10 cellular contexts compared by ENCODE assay signal in the genomic region with DNA sequence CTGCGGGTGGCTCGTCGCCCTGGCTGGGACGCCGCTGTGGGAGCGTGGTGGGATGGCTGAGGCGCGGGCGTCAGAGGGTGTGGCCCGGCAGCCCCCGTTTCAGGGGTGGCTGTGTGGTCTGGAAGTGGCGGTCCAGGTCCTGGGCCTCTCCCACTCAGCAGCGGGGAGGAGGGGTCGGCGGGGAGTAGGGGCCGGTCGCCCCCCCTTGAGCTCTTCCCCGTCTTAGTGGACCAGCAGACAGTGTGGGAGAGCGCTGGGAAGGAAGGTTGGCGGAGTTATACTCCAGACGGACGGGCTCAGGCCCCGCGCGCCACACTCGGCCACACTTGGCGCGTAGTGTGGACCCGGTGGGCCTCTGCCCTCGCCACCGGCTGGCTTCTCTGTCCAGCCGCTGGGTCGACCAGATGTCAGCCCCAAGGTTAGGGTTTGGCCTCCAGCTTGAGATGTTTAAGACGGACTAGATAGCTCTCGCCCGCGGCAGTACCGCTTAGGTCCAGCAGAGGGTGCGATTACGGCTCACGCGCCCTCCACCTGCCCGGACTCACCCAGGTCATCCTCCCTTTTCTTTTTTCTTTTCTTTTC. TPM values are rescaled to one million over a fixed set of nuclear protein-coding genes. Genes with fewer than 3 reads are reported as not detected.
DNase-seq lines count a peak whose midpoint lies in the region; ATAC-seq, FAIRE-seq and TF ChIP-seq lines count a peak whose summit lies in the region.
"Had no signal": no experiment of that assay in that cellular context is flagged by ENCODE, and none has a peak within 500 bp of the region (broad histone marks: within the 10 kb centered on the region; RNA-seq: fewer than 3 reads in every experiment).

No MANE protein-coding gene starts in this region.

- no peak overlapping the region for H2AFZ ChIP-seq in H1 (ENCODE audit: low read length)
- H2AFZ ChIP-seq in osteoblast (ENCODE audit: low read length) = peak overlapping the region; percentile 51

- no peak overlapping the region for H3K4me3 Mint-ChIP-seq in activated CD4-positive, alpha-beta T cell treated with anti-CD3 and anti-CD28 coated beads, Interleukin-2, amount 10 ng/mL, durations not matched to agents 24 days and 14 days
- H3K4me3 Mint-ChIP-seq: activated B cell treated with CpG ODN at 0.5 μM for 24 hours had no signal

- peaks cover 1% of the 10 kb centered on the region for H3K36me3 Mint-ChIP-seq in activated CD4-positive, alpha-beta T cell treated with anti-CD3 and anti-CD28 coated beads, Interleukin-2, amount 10 ng/mL, durations not matched to agents 24 days and 14 days (ENCODE audit: low read depth)

- H3K23ac ChIP-seq in H1 (ENCODE audit: insufficient read length) = no peak overlapping the region

- H3K4me1 Mint-ChIP-seq in activated CD4-positive, alpha-beta T cell treated with anti-CD3 and anti-CD28 coated beads, Interleukin-2, amount 10 ng/mL, durations not matched to agents 24 days and 14 days = no peaks in the 10 kb centered on the region
- H3K4me1 Mint-ChIP-seq: activated B cell treated with CpG ODN at 0.5 μM for 24 hours had no signal

- peak overlapping the region; percentile 81; the same call in 1 of the 2 replicates for H4K8ac ChIP-seq in H1 (ENCODE audit: extremely low read depth, insufficient read depth, low read length)

- H2BK20ac ChIP-seq in H1 (ENCODE audit: low read length) = no peak overlapping the region

- no peak overlapping the region for H3K14ac ChIP-seq in H1 (ENCODE audit: insufficient read length)

- H3K4me1 ChIP-seq in H1 (replicated peaks in 1 of 4; ENCODE audit: control insufficient read depth in 3 of 4, insufficient read depth in 4 of 4, low read length in 3 of 4) = no peaks in the 10 kb centered on the region
- H3K4me1 ChIP-seq in osteoblast (ENCODE audit: insufficient read depth, low read length) = no peaks in the 10 kb centered on the region
- no peaks in the 10 kb centered on the region for H3K4me1 ChIP-seq in uterus
- H3K4me1 ChIP-seq: A549 had no signal

- H3K4me3 ChIP-seq in H1 (ENCODE audit: extremely low read depth in 1 of 4, insufficient read depth in 2 of 4, low read depth in 3 of 4, low read length in 4 of 4) (no peak overlapping the region), osteoblast (ENCODE audit: insufficient read depth, low read length) (peak overlapping the region; percentile 56), uterus (no peak overlapping the region)
- H3K4me3 ChIP-seq: A549 had no signal

- peak; percentile 28 for FAIRE-seq in H1 (lab: Jason Lieb, UNC)
- FAIRE-seq: A549 had no signal

- H2AK5ac ChIP-seq in H1 (ENCODE audit: low read depth, low read length) = no peak overlapping the region

- DNase-seq in NCI-H1092 treated with DMSO at 0.1 percent for 48 hours (lab: John Stamatoyannopoulos, UW) (peak; percentile 22), NCI-H1092 (lab: John Stamatoyannopoulos, UW) (no peak), H1 (ENCODE audit: low read depth in 1 of 2, low spot score in 2 of 2) (peak; percentile 60 to 96), osteoblast (ENCODE audit: insufficient read length, low spot score, missing footprints) (peak; percentile 83), uterus (peak; percentile 51 to 63), OCI-M2 (lab: John Stamatoyannopoulos, UW; ENCODE audit: unreplicated experiment) (no peak)
- DNase-seq in activated CD4-positive, alpha-beta T cell treated with anti-CD3 and anti-CD28 coated beads, Interleukin-2, amount 10 ng/mL, durations not matched to agents 24 days and 14 days = peak; percentile 81

- no peak overlapping the region for H2BK12ac ChIP-seq in H1 (ENCODE audit: low read depth, low read length)

- TF ChIP-seq EP300 in H1 (IDR thresholded peaks at IDR 0.05; ENCODE audit: borderline replicate concordance in 1 of 2, low read depth in 2 of 2, low read length in 2 of 2) = no peak

- H3K79me2 ChIP-seq in H1 (ENCODE audit: control insufficient read depth in 1 of 2, insufficient read depth in 2 of 2, low read length in 2 of 2) (peaks cover 0 to 33% of the 10 kb centered on the region in 2 experiments; a peak in 2 of 4 replicates), osteoblast (ENCODE audit: insufficient read depth, low read length) (no peaks in the 10 kb centered on the region)

- H3K23me2 ChIP-seq in H1 (ENCODE audit: low read depth, low read length) = no peaks in the 10 kb centered on the region

- no peak overlapping the region for H3K4ac ChIP-seq in H1 (replicated peaks; ENCODE audit: insufficient read length, low read depth, low read length)

- TF ChIP-seq POLR2A in H1 (IDR thresholded peaks at IDR 0.05; ENCODE audit: control extremely low read depth in 1 of 2, low read depth in 2 of 2, low read length in 2 of 2) (no peak), uterus (IDR thresholded peaks at IDR 0.05) (no peak)

- TF ChIP-seq CTCF in H1 (IDR thresholded peaks at IDR 0.05; ENCODE audit: control extremely low read depth in 1 of 3, insufficient read depth in 1 of 3, low read depth in 1 of 3, low read length in 3 of 3) (peak; percentile 65 to 95 (median 89)), osteoblast (IDR thresholded peaks at IDR 0.05; ENCODE audit: extremely low read depth, low read depth, low read length) (peak; percentile 42), uterus (IDR thresholded peaks at IDR 0.05) (peak; percentile 43 to 57 (median 53))

- H3K4me2 ChIP-seq in H1 (ENCODE audit: insufficient read depth in 1 of 2, low read depth in 2 of 2, low read length in 2 of 2) (no peak overlapping the region), osteoblast (ENCODE audit: insufficient read depth, low read length) (peak overlapping the region; percentile 15)
- H3K4me2 ChIP-seq: A549 had no signal

- no peak for ATAC-seq in HG02798 (IDR thresholded peaks at IDR 0.05; ENCODE audit: poor library complexity, unreplicated experiment)

- H3K27me3 Mint-ChIP-seq in activated CD4-positive, alpha-beta T cell treated with anti-CD3 and anti-CD28 coated beads, Interleukin-2, amount 10 ng/mL, durations not matched to agents 24 days and 14 days = no peaks in the 10 kb centered on the region
- H3K27me3 Mint-ChIP-seq: activated B cell treated with CpG ODN at 0.5 μM for 24 hours had no signal

- H3K18ac ChIP-seq in H1 (ENCODE audit: extremely low read depth, low read length) = no peak overlapping the region

- H3K79me1 ChIP-seq in H1 (ENCODE audit: low read depth, low read length) = no peaks in the 10 kb centered on the region

- H3K36me3 ChIP-seq in H1 (ENCODE audit: control insufficient read depth in 2 of 4, insufficient read depth in 4 of 4, low read length in 3 of 4) (peaks cover 0 to 15% (median 2%) of the 10 kb centered on the region in 4 experiments; a peak in 2 of 8 replicates), osteoblast (ENCODE audit: insufficient read depth, low read length) (no peaks in the 10 kb centered on the region), uterus (no peaks in the 10 kb centered on the region)

- no peak overlapping the region for H3K56ac ChIP-seq in H1 (replicated peaks; ENCODE audit: insufficient read length, low read depth, low read length)

- H2BK5ac ChIP-seq in H1 (ENCODE audit: low read depth, low read length) = no peak overlapping the region

- no peak overlapping the region for H2BK15ac ChIP-seq in H1 (ENCODE audit: low read length)

- H3K27me3 ChIP-seq in H1 (replicated peaks in 1 of 4; ENCODE audit: control insufficient read depth in 3 of 4, extremely low read depth in 1 of 4, insufficient read depth in 3 of 4, low read length in 3 of 4) (no peaks in the 10 kb centered on the region), osteoblast (ENCODE audit: insufficient read depth, low read length) (no peaks in the 10 kb centered on the region), uterus (no peaks in the 10 kb centered on the region)

- CTCF ChIA-PET in H1 (lab: Charles Lee; ENCODE audit: partially characterized antibody) = interaction anchor here (0.6 to 2.9 kb wide), 70 partner anchors 8 to 794 kb away, joined by 3 to 28 read pairs (median 4); partner anchors contain the start of genes ZNF429, ZNF493, ZNF708 and ZNF738

- H4K5ac ChIP-seq in H1 (ENCODE audit: insufficient read length, low read depth, low read length) = no peak overlapping the region

- H3K9me3 ChIP-seq in H1 (ENCODE audit: insufficient read depth in 2 of 2, low read depth in 1 of 2, low read length in 1 of 2) = peaks cover 10 to 16% of the 10 kb centered on the region in 2 experiments; a peak in 3 of 4 replicates
- H3K9me3 ChIP-seq in osteoblast (ENCODE audit: low read depth, low read length) = no peaks in the 10 kb centered on the region
- no peaks in the 10 kb centered on the region for H3K9me3 ChIP-seq in uterus
- H3K9me3 ChIP-seq: A549 had no signal

- peaks cover 0 to 2% of the 10 kb centered on the region in 2 experiments for H4K20me1 ChIP-seq in H1 (replicated peaks in 1 of 2; ENCODE audit: control insufficient read depth in 1 of 2, insufficient read depth in 2 of 2, low read length in 2 of 2)
- H4K20me1 ChIP-seq in osteoblast (ENCODE audit: insufficient read depth, low read length) = no peaks in the 10 kb centered on the region

- WGBS in H1 (ENCODE audit: extremely low coverage in 1 of 2, insufficient coverage in 1 of 2, insufficient read length in 1 of 2, insufficient replicate concordance in 2 of 2, low coverage in 1 of 2, low lambda C conversion rate in 2 of 2, missing lambda C conversion rate in 1 of 2), 2 experiments = 72% methylated on average over 31 of the region's 43 CpGs; no CpG with 5 or more reads in 1 of the 2 experiments

- H3K27ac ChIP-seq in H1 (ENCODE audit: low read depth, low read length) = no peak overlapping the region
- no peak overlapping the region for H3K27ac ChIP-seq in osteoblast (ENCODE audit: low read depth, low read length)
- peak overlapping the region; percentile 28 to 50 for H3K27ac ChIP-seq in uterus
- H3K27ac ChIP-seq: A549 had no signal

- H4K91ac ChIP-seq in H1 (replicated peaks; ENCODE audit: insufficient read length, low read length) = no peak overlapping the region

- no peak overlapping the region for H2BK120ac ChIP-seq in H1 (replicated peaks; ENCODE audit: low read depth, low read length)

- POLR2A ChIA-PET in H1 (lab: Charles Lee; ENCODE audit: partially characterized antibody) = interaction anchor here (0.6 to 3.0 kb wide), 9 partner anchors 9 to 161 kb away, joined by 3 to 10 read pairs (median 4); partner anchors contain the start of gene ZNF429

- TF ChIP-seq RAD21 in H1 (IDR thresholded peaks at IDR 0.05 in 1 of 2, conservative IDR thresholded peaks at IDR 0.05 in 1 of 2; ENCODE audit: low read depth in 2 of 2, low read length in 2 of 2) = peak; percentile 66 to 72

- H3K9me3 Mint-ChIP-seq in activated CD4-positive, alpha-beta T cell treated with anti-CD3 and anti-CD28 coated beads, Interleukin-2, amount 10 ng/mL, durations not matched to agents 24 days and 14 days = peaks cover 29% of the 10 kb centered on the region
- H3K9me3 Mint-ChIP-seq: activated B cell treated with CpG ODN at 0.5 μM for 24 hours had no signal

- H3K9ac ChIP-seq in H1 (replicated peaks in 1 of 4; ENCODE audit: extremely low read depth in 1 of 4, low read depth in 3 of 4, low read length in 3 of 4) = no peak overlapping the region

- no peak overlapping the region for H3K27ac Mint-ChIP-seq in activated CD4-positive, alpha-beta T cell treated with anti-CD3 and anti-CD28 coated beads, Interleukin-2, amount 10 ng/mL, durations not matched to agents 24 days and 14 days
- H3K27ac Mint-ChIP-seq: activated B cell treated with CpG ODN at 0.5 μM for 24 hours had no signal

- intact Hi-C loops in activated CD4-positive, alpha-beta T cell treated with anti-CD3 and anti-CD28 coated beads, Interleukin-2, amount 10 ng/mL, durations not matched to agents 24 days and 14 days (cut with micrococcal nuclease) = no loop called here
- intact Hi-C loops in uterus (cut with DNase I; ENCODE audit: low total_unique reads) = no loop called here

RNA-seq across cellular contexts. Expression of gene ZNF429, which starts 21.7 kb away (rescaled TPM):
- total RNA-seq in activated CD4-positive, alpha-beta T cell treated with anti-CD3 and anti-CD28 coated beads, Interleukin-2, amount 10 ng/mL, durations not matched to agents 24 days and 14 days = 3.0 and 3.3 TPM in 2 replicates
- 15.0 and 15.4 TPM in 2 replicates for total RNA-seq in H1 (2021; fragmentation: NEBNext Ultra II Directional; extraction: Animal tissue kit (Norgen Biotek cat#: 25700))
- polyA plus RNA-seq in H1 (2011; rRNA removed) = 10.2 and 10.9 TPM in 2 replicates
- 11.0 TPM for polyA plus RNA-seq in H1 (2011; cell fraction: cytosol; rRNA removed)
- polyA plus RNA-seq in H1 (2011; cell fraction: nucleus; rRNA removed) = 11.4 TPM
- polyA plus RNA-seq in H1 (2012, experiment 1 of 2) = 7.8 to 12.1 TPM (median 8.2 TPM) in 4 replicates
- polyA plus RNA-seq in H1 (2012, experiment 2 of 2) = 1.5 TPM
- 11.9 TPM for polyA plus RNA-seq in H1 (2013, experiment 1 of 2)
- 11.5 TPM for polyA plus RNA-seq in H1 (2013, experiment 2 of 2)
- 11.3 and 13.9 TPM in 2 replicates for polyA minus RNA-seq in H1 (2011; rRNA and poly(A)+ RNA removed)
- 11.3 TPM for polyA minus RNA-seq in H1 (2011; cell fraction: cytosol; rRNA and poly(A)+ RNA removed)
- 38.4 TPM for polyA minus RNA-seq in H1 (2011; cell fraction: nucleus; rRNA and poly(A)+ RNA removed)
- 8.0 and 9.4 TPM in 2 replicates for total RNA-seq in osteoblast
- total RNA-seq in uterus = 10 to 100 TPM in 3 of 4 donors, 1 to 10 TPM in 1; 3.3 to 17.0 (median 15.9) TPM
- polyA plus RNA-seq: A549 had no signal

Comparison
In these comparisons a context has a peak if more than half of its experiments do, and no peak if none do; other contexts are left out.
1. DNase-seq: peak in NCI-H1092 treated with DMSO at 0.1 percent for 48 hours (single experiment), activated CD4-positive, alpha-beta T cell treated with anti-CD3 and anti-CD28 coated beads, Interleukin-2, amount 10 ng/mL, durations not matched to agents 24 days and 14 days (single experiment), H1 (2 of 2), osteoblast (single experiment) and uterus (2 of 2); none in NCI-H1092 (single experiment) and OCI-M2 (single experiment).
2. H3K27ac ChIP-seq: peak in uterus (2 of 2); none in H1 (single experiment) and osteoblast (single experiment).
3. Peak in every context shown above with its lines, with median percentiles within 50 percentile points of each other: CTCF ChIP-seq.